ENCODE assay signal across 16 cellular contexts in genomic region chr10:80137031-80137712, GRCh38. TPM values are rescaled to one million over a fixed set of nuclear protein-coding genes. Genes with fewer than 3 reads are reported as not detected.
DNase-seq lines count a peak whose midpoint lies in the region; ATAC-seq, FAIRE-seq and TF ChIP-seq lines count a peak whose summit lies in the region.
"Had no signal": no experiment of that assay in that cellular context is flagged by ENCODE, and none has a peak within 500 bp of the region (broad histone marks: within the 10 kb centered on the region; RNA-seq: fewer than 3 reads in every experiment).

No MANE protein-coding gene starts in this region.

- H3K27ac ChIP-seq in left lung = peak overlapping the region in 1 of 2 donors; percentile 26
- no peak overlapping the region for H3K27ac ChIP-seq in WERI-Rb-1
- no peak overlapping the region for H3K27ac ChIP-seq in ovary

- FAIRE-seq in HTR-8/SVneo (lab: Jason Lieb, UNC) = no peak
- FAIRE-seq: RCC 7860, TTC549 had no signal

- intact Hi-C loops in left lung (cut with DNase I) (no loop called here), ovary (cut with DNase I) (loop anchor here in 1 of 4 donors (10.0 kb wide), 1 partner anchor 62 kb away; the partner anchor contains the start of gene TMEM254)

- peak; percentile 71 for DNase-seq in HCEC 1CT
- DNase-seq in dedifferentiated amniotic fluid mesenchymal stem cell (ENCODE audit: extremely low spot score) = peak; percentile 68
- DNase-seq in left lung = no peak
- peak; percentile 78 for DNase-seq in stromal cell of bone marrow (ENCODE audit: low read depth)
- DNase-seq in WERI-Rb-1 = no peak
- DNase-seq in HTR-8/SVneo (ENCODE audit: insufficient read length, low spot score) = no peak
- no peak for DNase-seq in ovary
- no peak for DNase-seq in NOMO-1 (lab: John Stamatoyannopoulos, UW; ENCODE audit: unreplicated experiment in 2 of 2)
- DNase-seq: activated T-cell treated with anti-CD3 and anti-CD28 coated beads, Interleukin-2, amount 50 U/mL, for 1 hour; erythroblast had no signal

- H3K36me3 ChIP-seq in left lung = no peaks in the 10 kb centered on the region
- H3K36me3 ChIP-seq in WERI-Rb-1 = no peaks in the 10 kb centered on the region
- no peaks in the 10 kb centered on the region for H3K36me3 ChIP-seq in ovary

- TF ChIP-seq CTCF in left lung (IDR thresholded peaks at IDR 0.05) = no peak
- TF ChIP-seq CTCF in WERI-Rb-1 (IDR thresholded peaks at IDR 0.05; ENCODE audit: low read depth, low read length) = no peak
- TF ChIP-seq CTCF in ovary (IDR thresholded peaks at IDR 0.05) = no peak

- no peaks in the 10 kb centered on the region for H3K9me3 ChIP-seq in left lung
- no peaks in the 10 kb centered on the region for H3K9me3 ChIP-seq in WERI-Rb-1 (ENCODE audit: severe bottlenecking)
- H3K9me3 ChIP-seq in ovary = no peaks in the 10 kb centered on the region

- H3K4me1 ChIP-seq in left lung (peaks cover 4 to 12% of the 10 kb centered on the region in 2 donors), ovary (ENCODE audit: insufficient read depth) (no peaks in the 10 kb centered on the region)

- no peak for TF ChIP-seq POLR2A in ovary (IDR thresholded peaks at IDR 0.05)

- peak; percentile 18 for ATAC-seq in left lung
- ATAC-seq: HCT116, left colon had no signal

- no peak for TF ChIP-seq EP300 in ovary (IDR thresholded peaks at IDR 0.05)

- H3K4me3 ChIP-seq in left lung (no peak overlapping the region), WERI-Rb-1 (ENCODE audit: low read depth, low read length) (no peak overlapping the region), ovary (no peak overlapping the region)

- H3K27me3 ChIP-seq in left lung (peaks cover 8 to 50% of the 10 kb centered on the region in 2 donors), WERI-Rb-1 (ENCODE audit: insufficient read depth, low read depth, severe bottlenecking) (peaks cover 3% of the 10 kb centered on the region), ovary (no peaks in the 10 kb centered on the region)

- WGBS in ovary, 3 donors = 66 to 85% (median 77%) methylated on average over 11 of the region's 11 CpGs

RNA-seq across cellular contexts. Expression of gene PLAC9, which starts 4.6 kb away (rescaled TPM):
- total RNA-seq in left lung (10 to 100 TPM; 35.0 to 53.8 TPM), ovary (10 to 100 TPM in 4 of 7 donors, 1 to 10 TPM in 3; 3.1 to 16.9 (median 10.4) TPM)
- polyA plus RNA-seq in ovary = 1 to 10 TPM; 4.3 to 6.3 TPM
- total RNA-seq: M059J, renal cortical epithelial cell had no signal

RNA-seq across cellular contexts. Expression of gene TMEM254, which starts 58.7 kb away (rescaled TPM):
- total RNA-seq in left lung = 10 to 100 TPM; 18.2 to 22.4 TPM
- total RNA-seq in ovary = 10 to 100 TPM in 6 of 7 donors, 1 to 10 TPM in 1; 9.3 to 20.4 (median 12.0) TPM
- polyA plus RNA-seq in ovary = 10 to 100 TPM; 11.8 to 55.7 TPM

Comparison
In these comparisons a context has a peak if more than half of its experiments do, and no peak if none do; other contexts are left out.
1. DNase-seq: peak in HCEC 1CT (single experiment), dedifferentiated amniotic fluid mesenchymal stem cell (single experiment) and stromal cell of bone marrow (single experiment); none in left lung (0 of 2), WERI-Rb-1 (single experiment), HTR-8/SVneo (single experiment), ovary (0 of 5) and NOMO-1 (0 of 2).